In genomic region chr2:187871506-187871905, GRCh38 we compare ENCODE assay signal across 18 cellular contexts.
DNase-seq lines count a peak whose midpoint lies in the region; ATAC-seq, FAIRE-seq and TF ChIP-seq lines count a peak whose summit lies in the region.
"Had no signal": no experiment of that assay in that cellular context is flagged by ENCODE, and none has a peak within 500 bp of the region (broad histone marks: within the 10 kb centered on the region; RNA-seq: fewer than 3 reads in every experiment).

No MANE protein-coding gene starts in this region.

- no peak overlapping the region for H4K91ac ChIP-seq in IMR-90 (ENCODE audit: insufficient read depth, low read depth, low read length)

- H3K9me3 ChIP-seq in A549: no peaks in the 10 kb centered on the region
- H3K9me3 ChIP-seq in IMR-90 (ENCODE audit: control insufficient read depth, insufficient read depth, low read length): no peaks in the 10 kb centered on the region; the same call in 1 of the 2 replicates
- no peaks in the 10 kb centered on the region for H3K9me3 ChIP-seq in K562 (replicated peaks; ENCODE audit: control insufficient read depth, insufficient read depth, low read depth, low read length)
- H3K9me3 ChIP-seq: Caco-2 had no signal

- no peak overlapping the region for H3K18ac ChIP-seq in IMR-90 (ENCODE audit: low read depth, low read length)

- no peaks in the 10 kb centered on the region for H3K9me1 ChIP-seq in IMR-90 (ENCODE audit: insufficient read depth, low read length)
- H3K9me1 ChIP-seq in K562 (ENCODE audit: control insufficient read depth, insufficient read depth, low read length): no peaks in the 10 kb centered on the region

- H2AK5ac ChIP-seq in IMR-90 (ENCODE audit: low read depth, low read length): no peak overlapping the region

- dilution Hi-C loops in IMR-90 (cut with HindIII; ENCODE audit: low sequenced_read_pairs, unreplicated experiment): no loop called here

- no peak for TF ChIP-seq POLR2A in A549 (IDR thresholded peaks at IDR 0.05; ENCODE audit: low read length)
- no peak for TF ChIP-seq POLR2A in IMR-90 (IDR thresholded peaks at IDR 0.05; ENCODE audit: low read depth, low read length)
- no peak for TF ChIP-seq POLR2A in K562 (conservative IDR thresholded peaks at IDR 0.05)

- in situ Hi-C loops in IMR-90 (cut with MboI; ENCODE audit: low sequenced_read_pairs): no loop called here
- in situ Hi-C loops in K562 (cut with MboI): no loop called here

- TF ChIP-seq CTCF in A549 (IDR thresholded peaks at IDR 0.05) (no peak), IMR-90 (conservative IDR thresholded peaks at IDR 0.05; ENCODE audit: low read depth, low read length) (no peak), K562 (IDR thresholded peaks at IDR 0.05 in 2 of 3, conservative IDR thresholded peaks at IDR 0.05 in 1 of 3; ENCODE audit: insufficient read depth in 2 of 3, low read depth in 1 of 3, low read length in 3 of 3) (no peak)

- intact Hi-C loops in IMR-90 (cut with micrococcal nuclease): no loop called here
- intact Hi-C loops in K562 (cut with micrococcal nuclease): no loop called here

- TF ChIP-seq EP300 in A549 (IDR thresholded peaks at IDR 0.05) (no peak), K562 (IDR thresholded peaks at IDR 0.05; ENCODE audit: low read length) (no peak)

- no peak overlapping the region for H2BK120ac ChIP-seq in IMR-90 (ENCODE audit: low read depth, low read length)

- no peak overlapping the region for H2AFZ ChIP-seq in IMR-90 (replicated peaks; ENCODE audit: low read length, poor library complexity)
- H2AFZ ChIP-seq in K562 (ENCODE audit: low read depth, low read length): no peak overlapping the region

- BruUV-seq in IMR-90 (replicated peaks; lab: Mats Ljungman, UMichigan) (no TSS peak), K562 (replicated peaks; lab: Mats Ljungman, UMichigan) (no TSS peak)

- no peak overlapping the region for H3K4ac ChIP-seq in IMR-90 (ENCODE audit: low read depth, low read length)

- no peak for TF ChIP-seq RAD21 in A549 (conservative IDR thresholded peaks at IDR 0.05 in 1 of 2, IDR thresholded peaks at IDR 0.05 in 1 of 2)
- TF ChIP-seq RAD21 in IMR-90 (IDR thresholded peaks at IDR 0.05; ENCODE audit: low read length): no peak
- TF ChIP-seq RAD21 in K562 (CRISPR knock-in tag; conservative IDR thresholded peaks at IDR 0.05 in 1 of 2, IDR thresholded peaks at IDR 0.05 in 1 of 2): no peak

- H2AK9ac ChIP-seq in IMR-90 (replicated peaks; ENCODE audit: low read depth, low read length, poor library complexity): no peak overlapping the region

- H3K27ac ChIP-seq in A549: no peak overlapping the region
- H3K27ac ChIP-seq in IMR-90 (ENCODE audit: insufficient read depth, low read length): no peak overlapping the region
- no peak overlapping the region for H3K27ac ChIP-seq in K562 (ENCODE audit: extremely low read depth, low read depth, low read length)
- H3K27ac ChIP-seq: BLaER1 treated with 17β-estradiol and CSF1 and Interleukin-3, amounts not matched to agents 10 nM and 100 nM; C4-2B had no signal

- H3K23ac ChIP-seq in IMR-90 (ENCODE audit: low read depth, low read length): no peak overlapping the region

- no peak overlapping the region for H3K14ac ChIP-seq in IMR-90 (replicated peaks; ENCODE audit: low read depth, low read length)

- H2BK15ac ChIP-seq in IMR-90 (ENCODE audit: low read depth, low read length): no peak overlapping the region

- no peaks in the 10 kb centered on the region; the same call in none of the 2 replicates for H3K27me3 ChIP-seq in IMR-90 (ENCODE audit: control insufficient read depth, insufficient read depth, low read length)
- no peaks in the 10 kb centered on the region; a peak in 1 of 5 replicates for H3K27me3 ChIP-seq in K562 (ENCODE audit: control insufficient read depth in 2 of 2, insufficient read depth in 2 of 2, low read length in 2 of 2)
- H3K27me3 ChIP-seq: BLaER1 treated with 17β-estradiol and CSF1 and Interleukin-3, amounts not matched to agents 10 nM and 100 nM had no signal

- no peak for DNase-seq in A549 (ENCODE audit: low read depth in 1 of 2, low spot score in 1 of 2)
- no peak for DNase-seq in IMR-90
- DNase-seq in K562 (ENCODE audit: extremely low read depth in 1 of 4, low spot score in 3 of 4): no peak
- no peak for DNase-seq in NK-92 (lab: John Stamatoyannopoulos, UW; ENCODE audit: unreplicated experiment)
- no peak for DNase-seq in NCI-H2227 treated with DMSO at 0.1 percent for 48 hours (lab: John Stamatoyannopoulos, UW)
- DNase-seq: 8988T; AML-193; Caco-2; Calu3; CD4-positive, alpha-beta T cell; CD8-positive, alpha-beta T cell; DMS79 treated with DMSO at 0.1 percent for 48 hours; GF-D8 had no signal

- no peak overlapping the region for H3K56ac ChIP-seq in IMR-90 (ENCODE audit: extremely low read depth, insufficient read depth, low read length)

- H3K4me2 ChIP-seq in A549 (no peak overlapping the region), IMR-90 (ENCODE audit: low read depth, low read length) (no peak overlapping the region), K562 (ENCODE audit: insufficient read depth, low read length) (no peak overlapping the region)
- H3K4me2 ChIP-seq: BLaER1 treated with 17β-estradiol and CSF1 and Interleukin-3, amounts not matched to agents 10 nM and 100 nM had no signal

- no peak overlapping the region for H2BK5ac ChIP-seq in IMR-90 (ENCODE audit: low read depth, low read length, poor library complexity, severe bottlenecking)

- H3K79me2 ChIP-seq in K562 (ENCODE audit: control insufficient read depth, insufficient read depth, low read length): no peaks in the 10 kb centered on the region

- POLR2A ChIA-PET in A549 (lab: Yijun Ruan, JAX): no interaction called here
- POLR2A ChIA-PET in IMR-90 (lab: Charles Lee; ENCODE audit: unreplicated experiment): no interaction called here
- POLR2A ChIA-PET in K562 (lab: Yijun Ruan, JAX): no interaction called here

- no peak for ATAC-seq in A549
- ATAC-seq in IMR-90 (ENCODE audit: low read depth): no peak
- no peak for ATAC-seq in K562
- ATAC-seq: CD8-positive, alpha-beta T cell had no signal

- no peak overlapping the region for H4K8ac ChIP-seq in IMR-90 (ENCODE audit: low read depth in 2 of 2, low read length in 2 of 2)

- H3K36me3 ChIP-seq in IMR-90 (ENCODE audit: control insufficient read depth, insufficient read depth, low read length) (no peaks in the 10 kb centered on the region), K562 (ENCODE audit: control insufficient read depth, insufficient read depth, low read length) (no peaks in the 10 kb centered on the region)
- H3K36me3 ChIP-seq: BLaER1 treated with 17β-estradiol and CSF1 and Interleukin-3, amounts not matched to agents 10 nM and 100 nM had no signal

- FAIRE-seq in A549 (lab: Jason Lieb, UNC): no peak
- FAIRE-seq in K562 (lab: Jason Lieb, UNC): no peak
- FAIRE-seq: D721Med, GM12891, GM19239 had no signal

- H3K9ac ChIP-seq in IMR-90 (ENCODE audit: low read depth, low read length) (no peak overlapping the region), K562 (ENCODE audit: insufficient read depth in 1 of 2, low read depth in 2 of 2, low read length in 2 of 2) (no peak overlapping the region)
- H3K9ac ChIP-seq: BLaER1 treated with 17β-estradiol and CSF1 and Interleukin-3, amounts not matched to agents 10 nM and 100 nM had no signal

- H3K79me1 ChIP-seq in IMR-90 (ENCODE audit: low read depth in 1 of 2, low read length in 2 of 2): no peaks in the 10 kb centered on the region

- H4K5ac ChIP-seq in IMR-90 (ENCODE audit: low read depth, low read length): no peak overlapping the region

- CTCF ChIA-PET in A549 (lab: Yijun Ruan, JAX) (no interaction called here), IMR-90 (lab: Yijun Ruan, JAX) (interaction anchor here (0.7 kb wide), 1 partner anchor 322 kb away, joined by 3 read pairs; no protein-coding TSS in a partner anchor), K562 (lab: Yijun Ruan, JAX; ENCODE audit: low intra/inter-chr PET ratio) (no interaction called here)

- no peak overlapping the region for H3K4me3 ChIP-seq in A549
- no peak overlapping the region for H3K4me3 ChIP-seq in IMR-90 (ENCODE audit: insufficient read depth, low read depth, low read length)
- no peak overlapping the region for H3K4me3 ChIP-seq in K562
- H3K4me3 ChIP-seq: BLaER1 treated with 17β-estradiol and CSF1 and Interleukin-3, amounts not matched to agents 10 nM and 100 nM had no signal

- WGBS in A549 (ENCODE audit: missing lambda C conversion rate): 44% methylated on average over 3 of the region's 3 CpGs
- WGBS in IMR-90 (ENCODE audit: extremely low coverage in 2 of 2, insufficient read length in 1 of 2), 2 experiments: no CpG with 5 or more reads among the region's 3 CpGs
- WGBS in K562 (ENCODE audit: insufficient coverage, low coverage, missing lambda C conversion rate): 0% methylated on average over 3 of the region's 3 CpGs

- H3K4me1 ChIP-seq in A549: no peaks in the 10 kb centered on the region
- H3K4me1 ChIP-seq in IMR-90 (ENCODE audit: control insufficient read depth, insufficient read depth, low read length): no peaks in the 10 kb centered on the region
- H3K4me1 ChIP-seq in K562 (replicated peaks in 1 of 2; ENCODE audit: control insufficient read depth in 2 of 2, insufficient read depth in 2 of 2, low read length in 2 of 2): no peaks in the 10 kb centered on the region

- H2BK20ac ChIP-seq in IMR-90 (ENCODE audit: low read depth, low read length): no peak overlapping the region

- H4K20me1 ChIP-seq in IMR-90 (ENCODE audit: insufficient read depth, low read length) (no peaks in the 10 kb centered on the region), K562 (replicated peaks; ENCODE audit: control insufficient read depth, insufficient read depth, low read length) (no peaks in the 10 kb centered on the region)
- H4K20me1 ChIP-seq: BLaER1 treated with 17β-estradiol and CSF1 and Interleukin-3, amounts not matched to agents 10 nM and 100 nM had no signal

TF ChIP-seq in A549, 52 proteins besides CTCF, POLR2A, EP300 and RAD21 (continues in another document):
- TF ChIP-seq POLR2AphosphoS2 (conservative IDR thresholded peaks at IDR 0.05; ENCODE audit: low read length): no peak
- TF ChIP-seq KDM5A (IDR thresholded peaks at IDR 0.05): 0 out of 2 replicates have a peak, but pooled peaks have one; percentile 15
- TF ChIP-seq HDAC2 (IDR thresholded peaks at IDR 0.05): no peak

TF ChIP-seq in IMR-90, 13 proteins besides CTCF, POLR2A, EP300 and RAD21:
- TF ChIP-seq RCOR1 (IDR thresholded peaks at IDR 0.05; ENCODE audit: insufficient replicate concordance, low read length) (no peak), MAFK (IDR thresholded peaks at IDR 0.05; ENCODE audit: low read depth, low read length) (peak; percentile 84)

TF ChIP-seq in K562, 482 proteins besides CTCF, POLR2A, EP300 and RAD21 (continues in another document):
- TF ChIP-seq C11orf30 (IDR thresholded peaks at IDR 0.05; ENCODE audit: low read depth) (0 out of 2 replicates have a peak, but pooled peaks have one; percentile 10), FOXJ3 (CRISPR knock-in tag; IDR thresholded peaks at IDR 0.05) (no peak), MBD2 (IDR thresholded peaks at IDR 0.05; ENCODE audit: borderline replicate concordance, low read depth) (no peak)

Comparison
In these comparisons a context has a peak if more than half of its experiments do, and no peak if none do; other contexts are left out.
1. Of the 35 proteins assayed by ChIP-seq in both K562 and A549: peak only in K562: none; only in A549: MAFK; in both: none; in neither: 34.